8 cellular contexts compared by ENCODE assay signal in genomic region chr19:48624067-48624594, GRCh38. TPM values are rescaled to one million over a fixed set of nuclear protein-coding genes. Genes with fewer than 3 reads are reported as not detected.
DNase-seq lines count a peak whose midpoint lies in the region; ATAC-seq and TF ChIP-seq lines count a peak whose summit lies in the region.

No MANE protein-coding gene starts in this region.

- BruUV-seq in mammary epithelial cell (replicated peaks; lab: Mats Ljungman, UMichigan), result no TSS peak

- in situ Hi-C loops in mammary epithelial cell (cut with MboI; ENCODE audit: low sequenced_read_pairs in 2 of 2), result no loop called here

- TF ChIP-seq CTCF in GM12864 (IDR thresholded peaks at IDR 0.05; ENCODE audit: low read depth, low read length, missing control alignments) (no peak), WTC11 (IDR thresholded peaks at IDR 0.05) (no peak), mammary epithelial cell (conservative IDR thresholded peaks at IDR 0.05 in 1 of 2, IDR thresholded peaks at IDR 0.05 in 1 of 2; ENCODE audit: extremely low read depth in 1 of 2, insufficient read depth in 1 of 2, low read depth in 1 of 2, low read length in 2 of 2) (no peak)

- peak overlapping the region; percentile 75 for H3K4me2 ChIP-seq in mammary epithelial cell (ENCODE audit: insufficient read depth, low read depth, low read length)

- intact Hi-C loops in mammary epithelial cell (cut with micrococcal nuclease), result no loop called here

- no peaks in the 10 kb centered on the region; the same call in 1 of the 2 replicates for H3K27me3 Mint-ChIP-seq in WTC11 (ENCODE audit: low read depth)

- H3K4me3 Mint-ChIP-seq in WTC11, result peak overlapping the region; percentile 73

- H3K27ac ChIP-seq in mammary epithelial cell (ENCODE audit: insufficient read depth, low read depth, low read length) (peak overlapping the region; percentile 18), skeletal muscle tissue (ENCODE audit: low read depth, low read length) (peak overlapping the region; percentile 74)

- peaks cover 25% of the 10 kb centered on the region for H3K4me1 Mint-ChIP-seq in WTC11

- peaks cover 12% of the 10 kb centered on the region for H3K79me2 ChIP-seq in mammary epithelial cell (ENCODE audit: insufficient read depth, low read length)

- H3K9ac ChIP-seq in mammary epithelial cell (ENCODE audit: insufficient read depth, low read length) (peak overlapping the region; percentile 14), skeletal muscle tissue (ENCODE audit: low read depth in 1 of 3, low read length in 3 of 3) (peak overlapping the region; percentile 66 to 89 (median 81))

- H3K4me1 ChIP-seq in mammary epithelial cell (ENCODE audit: insufficient read depth, low read length), result peaks cover 24% of the 10 kb centered on the region
- peaks cover 28 to 34% (median 32%) of the 10 kb centered on the region in 3 donors for H3K4me1 ChIP-seq in skeletal muscle tissue (ENCODE audit: control insufficient read depth in 3 of 3, insufficient read depth in 3 of 3, low read length in 3 of 3)

- POLR2A ChIA-PET in WTC11 (lab: Charles Lee), result interaction anchor here (0.6 to 1.8 kb wide), 6 partner anchors 9 to 290 kb away, joined by 3 to 16 read pairs (median 4); partner anchors contain the start of gene FAM83E

- no peaks in the 10 kb centered on the region for H3K27me3 ChIP-seq in mammary epithelial cell (ENCODE audit: insufficient read depth, low read length)
- no peaks in the 10 kb centered on the region for H3K27me3 ChIP-seq in skeletal muscle tissue (ENCODE audit: control insufficient read depth in 3 of 3, insufficient read depth in 3 of 3, low read length in 3 of 3)

- WGBS in mammary epithelial cell (ENCODE audit: low coverage, missing lambda C conversion rate), result 0% methylated on average over 1 of the region's 40 CpGs

- H3K4me3 ChIP-seq in GM12864 (ENCODE audit: low read depth, low read length) (peak overlapping the region; percentile 51), mammary epithelial cell (replicated peaks in 1 of 3; ENCODE audit: insufficient read depth in 1 of 3, low read depth in 2 of 3, low read length in 3 of 3) (peak overlapping the region; percentile 29 to 50 (median 40)), skeletal muscle tissue (ENCODE audit: low read length in 3 of 3) (peak overlapping the region; percentile 72 to 78 (median 78))

- peaks cover 5% of the 10 kb centered on the region; the same call in 1 of the 2 replicates for H3K36me3 Mint-ChIP-seq in WTC11

- H3K27ac Mint-ChIP-seq in WTC11, result peak overlapping the region; percentile 97

- no peaks in the 10 kb centered on the region for H3K9me3 Mint-ChIP-seq in WTC11

- dilution Hi-C loops in mammary epithelial cell (cut with HindIII; ENCODE audit: low sequenced_read_pairs), result no loop called here

- ATAC-seq in HG02798 (IDR thresholded peaks at IDR 0.05; ENCODE audit: poor library complexity, unreplicated experiment), result peak; percentile 68
- peak; percentile 83 for ATAC-seq in WTC11

- H3K9me3 ChIP-seq in mammary epithelial cell (replicated peaks; ENCODE audit: insufficient read depth, low read length) (no peaks in the 10 kb centered on the region), skeletal muscle tissue (ENCODE audit: control insufficient read depth in 3 of 3, low read length in 3 of 3) (no peaks in the 10 kb centered on the region)

- peak overlapping the region; percentile 92 for H2AFZ ChIP-seq in mammary epithelial cell (ENCODE audit: low read depth, low read length)

- no peaks in the 10 kb centered on the region for H4K20me1 ChIP-seq in mammary epithelial cell (ENCODE audit: insufficient read depth, low read length)

- H3K36me3 ChIP-seq in mammary epithelial cell (ENCODE audit: insufficient read depth, low read length), result no peaks in the 10 kb centered on the region
- peaks cover 0 to 3% (median 2%) of the 10 kb centered on the region in 3 donors for H3K36me3 ChIP-seq in skeletal muscle tissue (ENCODE audit: control insufficient read depth in 3 of 3, insufficient read depth in 3 of 3, low read length in 3 of 3)

- CTCF ChIA-PET in WTC11 (lab: Charles Lee), result interaction anchor here (0.8 to 1.9 kb wide), 9 partner anchors 9 to 164 kb away, joined by 3 to 12 read pairs (median 5); partner anchors contain the start of genes CA11 and FAM83E
- CTCF ChIA-PET in mammary epithelial cell (lab: Charles Lee; ENCODE audit: low non-redundant PET), result interaction anchor here (0.7 kb wide), 1 partner anchor 291 kb away, joined by 3 read pairs; no protein-coding TSS in a partner anchor

- peak; percentile 86 for DNase-seq in GM12864 (ENCODE audit: low read depth)
- peak; percentile 96 to 98 for DNase-seq in NCI-H2081 (lab: John Stamatoyannopoulos, UW)
- peak; percentile 100 for DNase-seq in WTC11 (ENCODE audit: low spot score)
- DNase-seq in mammary epithelial cell, result peak; percentile 92
- peak; percentile 92 for DNase-seq in iPS-NIHi11 (ENCODE audit: low spot score)
- DNase-seq in SKM-1 treated with dmso at 0.1 percent for 144 hours (lab: John Stamatoyannopoulos, UW; ENCODE audit: unreplicated experiment), result no peak

TF ChIP-seq in WTC11, 78 proteins besides CTCF, POLR2A, EP300 and RAD21 (continues in another document):
- TF ChIP-seq GRHL2 (CRISPR knock-in tag; IDR thresholded peaks at IDR 0.05; ENCODE audit: insufficient replicate concordance, severe bottlenecking) (no peak), NR3C1 (CRISPR knock-in tag; conservative IDR thresholded peaks at IDR 0.05; ENCODE audit: low read depth) (no peak), ATF1 (CRISPR knock-in tag; IDR thresholded peaks at IDR 0.05) (no peak), PREB (CRISPR knock-in tag; IDR thresholded peaks at IDR 0.05; ENCODE audit: borderline replicate concordance) (no peak), FOXP4 (CRISPR knock-in tag; IDR thresholded peaks at IDR 0.05) (peak; percentile 86), MYBL2 (CRISPR knock-in tag; IDR thresholded peaks at IDR 0.05) (no peak), EMX1 (CRISPR knock-in tag; IDR thresholded peaks at IDR 0.05) (no peak), ERG (CRISPR knock-in tag; IDR thresholded peaks at IDR 0.05) (no peak), ZBTB21 (CRISPR knock-in tag; IDR thresholded peaks at IDR 0.05; ENCODE audit: borderline replicate concordance) (no peak), MAX (CRISPR knock-in tag; IDR thresholded peaks at IDR 0.05) (peak; percentile 19; the same call in 1 of the 2 replicates), KAT7 (CRISPR knock-in tag; IDR thresholded peaks at IDR 0.05; ENCODE audit: borderline replicate concordance) (0 out of 2 replicates have a peak, but pooled peaks have one; percentile 31)

RNA-seq across cellular contexts. Expression of gene SPHK2, which starts 4.8 kb away (rescaled TPM):
- total RNA-seq in WTC11 (2021) (46.7 to 64.6 TPM (median 48.4 TPM) in 3 replicates), mammary epithelial cell (10 to 100 TPM in 1 of 2 donors, 1 to 10 TPM in 1; 4.0 to 15.7 TPM), skeletal muscle tissue (2.1 TPM)
- 6.0 TPM for polyA plus RNA-seq in mammary epithelial cell
- 0.47 TPM for polyA minus RNA-seq in mammary epithelial cell

RNA-seq across cellular contexts. Expression of gene RPL18, which starts 5.2 kb away (rescaled TPM):
- total RNA-seq in WTC11 (2021), result 1,712 to 1,987 TPM (median 1,909 TPM) in 3 replicates
- 1,000 to 10,000 TPM; 1,261 to 1,652 TPM for total RNA-seq in mammary epithelial cell
- 2,143 TPM for polyA plus RNA-seq in mammary epithelial cell
- polyA minus RNA-seq in mammary epithelial cell, result 987 TPM
- 2,225 TPM for total RNA-seq in skeletal muscle tissue

RNA-seq across cellular contexts. Expression of gene FAM83E, which starts 9.3 kb away (rescaled TPM):
- 6.6 to 8.8 TPM (median 6.8 TPM) in 3 replicates for total RNA-seq in WTC11 (2021)
- total RNA-seq in mammary epithelial cell, result 1 to 10 TPM in 1 of 2 donors, under 1 TPM in 1; 0.33 to 3.2 TPM
- 0.07 TPM for polyA plus RNA-seq in mammary epithelial cell
- polyA minus RNA-seq in mammary epithelial cell, result not detected
- 1.6 TPM for total RNA-seq in skeletal muscle tissue

RNA-seq across cellular contexts. Expression of gene DBP, which starts 13.0 kb away (rescaled TPM):
- 10.5 to 12.0 TPM (median 11.4 TPM) in 3 replicates for total RNA-seq in WTC11 (2021)
- total RNA-seq in mammary epithelial cell, result 1 to 10 TPM in 1 of 2 donors, under 1 TPM in 1; 0.73 to 2.2 TPM
- 0.69 TPM for polyA plus RNA-seq in mammary epithelial cell
- polyA minus RNA-seq in mammary epithelial cell, result not detected
- 6.8 TPM for total RNA-seq in skeletal muscle tissue

RNA-seq across cellular contexts. Expression of gene SPACA4, which starts 17.6 kb away (rescaled TPM):
- total RNA-seq in WTC11 (2021) (not detected in 3 replicates), mammary epithelial cell (not detected), skeletal muscle tissue (not detected)
- not detected for polyA plus RNA-seq in mammary epithelial cell
- polyA minus RNA-seq in mammary epithelial cell, result not detected
